Comparison of ENCODE assay signal across 21 cellular contexts in genomic region chr3:100329800-100330489, GRCh38.
"Had no signal": no experiment of that assay in that cellular context is flagged by ENCODE, and none has a peak within 500 bp of the region (broad histone marks: within the 10 kb centered on the region; RNA-seq: fewer than 3 reads in every experiment).

No MANE protein-coding gene starts in this region.

- H3K4me1 ChIP-seq: neural progenitor cell, thyroid gland, upper lobe of right lung had no signal

- H3K9me3 ChIP-seq: thyroid gland, upper lobe of right lung had no signal

- H3K27me3 ChIP-seq: thyroid gland, upper lobe of right lung had no signal

- H3K4me3 ChIP-seq: neural progenitor cell, thyroid gland, upper lobe of right lung had no signal

- H3K36me3 ChIP-seq: neural progenitor cell had no signal

- H3K27ac ChIP-seq: neural progenitor cell, thyroid gland, upper lobe of right lung had no signal

- DNase-seq: activated B cell treated with CpG ODN at 0.5 μM for 24 hours; activated CD4-positive, alpha-beta T cell treated with anti-CD3 and anti-CD28 coated beads for 4 hours; activated CD8-positive, alpha-beta memory T cell treated with anti-CD3 and anti-CD28 coated beads, Interleukin-2, amount 10 ng/mL, durations not matched to agents 7 days and 5 days; activated CD8-positive, alpha-beta T cell treated with anti-CD3 and anti-CD28 coated beads for 36 hours; activated effector memory CD4-positive, alpha-beta T cell treated with anti-CD3 and anti-CD28 coated beads, Interleukin-2, amount 50 U/mL, for 16 hours; activated naive CD4-positive, alpha-beta T cell treated with anti-CD3 and anti-CD28 coated beads, Interleukin-2, amount 10 ng/mL, durations not matched to agents 7 days and 5 days; activated T-cell treated with anti-CD3 and anti-CD28 coated beads for 4 hours; amygdala; caudate nucleus; dermis blood vessel endothelial cell; effector CD8-positive, alpha-beta T cell; foreskin melanocyte; kidney; naive thymus-derived CD4-positive, alpha-beta T cell; stimulated activated CD4-positive, alpha-beta T cell treated with anti-CD3 and anti-CD28 coated beads, Interleukin-4, amount 100 ng/mL, for 4 hours; stimulated activated naive CD8-positive, alpha-beta T cell treated with anti-CD3 and anti-CD28 coated beads, Interleukin-15, Interleukin-2, amounts not matched to agents 100 U/mL and 50 U/mL, for 24 hours; substantia nigra; T-helper 9 cell; thyroid gland; upper lobe of right lung had no signal

- ATAC-seq: activated CD8-positive, alpha-beta memory T cell treated with anti-CD3 and anti-CD28 coated beads, Interleukin-2, amount 10 ng/mL, durations not matched to agents 7 days and 5 days; activated CD8-positive, alpha-beta T cell treated with anti-CD3 and anti-CD28 coated beads for 36 hours; naive thymus-derived CD4-positive, alpha-beta T cell; stimulated activated naive CD8-positive, alpha-beta T cell treated with anti-CD3 and anti-CD28 coated beads, Interleukin-15, Interleukin-2, amounts not matched to agents 100 U/mL and 50 U/mL, for 24 hours; upper lobe of right lung had no signal
